ENCODE assay signal across 10 cellular contexts in the genomic region with DNA sequence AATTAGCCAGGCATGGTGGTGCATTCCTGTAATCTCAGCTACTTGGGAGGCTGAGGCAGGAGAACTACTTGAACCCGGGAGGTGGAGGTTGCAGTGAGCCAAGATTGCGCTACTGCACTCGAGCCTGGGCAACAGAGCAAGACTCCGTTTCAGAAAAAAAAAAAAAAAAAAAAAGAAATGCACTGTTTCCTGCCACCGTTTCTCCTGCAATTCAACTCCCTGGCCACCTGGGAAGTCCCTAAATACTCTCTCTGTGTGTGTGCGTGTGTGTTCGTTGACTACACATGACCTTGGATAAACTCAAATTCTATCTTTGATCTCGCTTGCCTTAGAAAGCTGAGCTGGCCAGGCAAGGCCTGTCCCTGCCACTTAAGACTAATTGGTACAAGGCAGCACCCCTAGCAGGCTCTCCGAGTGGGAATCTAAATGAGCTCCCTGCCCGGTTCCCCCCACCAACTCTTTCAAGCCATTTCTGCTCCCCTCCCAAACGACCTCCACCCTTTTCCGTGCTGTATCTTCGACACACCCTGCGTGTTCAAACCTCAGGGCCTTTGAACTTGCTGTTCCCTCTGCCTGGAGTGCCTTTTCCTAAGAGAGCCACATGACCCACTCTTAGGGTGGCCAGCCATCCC. TPM values are rescaled to one million over a fixed set of nuclear protein-coding genes. Genes with fewer than 3 reads are reported as not detected.
DNase-seq lines count a peak whose midpoint lies in the region; ATAC-seq, FAIRE-seq and TF ChIP-seq lines count a peak whose summit lies in the region.
"Had no signal": no experiment of that assay in that cellular context is flagged by ENCODE, and none has a peak within 500 bp of the region (broad histone marks: within the 10 kb centered on the region; RNA-seq: fewer than 3 reads in every experiment).

No MANE protein-coding gene starts in this region.

- TF ChIP-seq POLR2A in IMR-90 (IDR thresholded peaks at IDR 0.05; ENCODE audit: low read depth, low read length) (no peak), K562 (conservative IDR thresholded peaks at IDR 0.05) (no peak)

- no peak overlapping the region for H4K91ac ChIP-seq in IMR-90 (ENCODE audit: insufficient read depth, low read depth, low read length)

- dilution Hi-C loops in IMR-90 (cut with HindIII; ENCODE audit: low sequenced_read_pairs, unreplicated experiment) = no loop called here

- POLR2A ChIA-PET in IMR-90 (lab: Charles Lee; ENCODE audit: unreplicated experiment) (no interaction called here), K562 (lab: Yijun Ruan, JAX) (interaction anchor here (0.7 to 1.2 kb wide), 4 partner anchors 9 to 20 kb away, joined by 3 to 4 read pairs (median 3); no protein-coding TSS in a partner anchor)

- H2AFZ ChIP-seq in IMR-90 (replicated peaks; ENCODE audit: low read length, poor library complexity) (no peak overlapping the region), K562 (ENCODE audit: low read depth, low read length) (peak overlapping the region; percentile 22; the same call in 1 of the 2 replicates)

- DNase-seq in IMR-90 (peak; percentile 43), K562 (ENCODE audit: extremely low read depth in 1 of 4, low spot score in 3 of 4) (peak in 2 of 4 experiments; percentile 24 to 44)
- no peak for DNase-seq in activated T-cell treated with anti-CD3 and anti-CD28 coated beads, Interleukin-2, amount 50 U/mL, for 24 hours
- DNase-seq in stimulated activated CD4-positive, alpha-beta T cell treated with anti-CD3 and anti-CD28 coated beads, Interleukin-15, amount 100 ng/mL, for 24 hours = no peak
- no peak for DNase-seq in activated T-helper 2 cell treated with anti-CD3 and anti-CD28 coated beads, Interferon-gamma antibody, Interleukin-2, Interleukin-4, amounts not matched to agents 10 μg/mL and 5 μg/mL and 100 μg/mL, durations not matched to agents 14 hours and 24 hours and 36 hours (ENCODE audit: low spot score)
- DNase-seq: dorsolateral prefrontal cortex, occipital lobe, T-helper 9 cell had no signal

- peaks cover 32% of the 10 kb centered on the region for H3K4me1 ChIP-seq in DOHH2 (ENCODE audit: control insufficient read depth, low read length)
- peaks cover 3% of the 10 kb centered on the region; the same call in 1 of the 2 replicates for H3K4me1 ChIP-seq in IMR-90 (ENCODE audit: control insufficient read depth, insufficient read depth, low read length)
- H3K4me1 ChIP-seq in K562 (replicated peaks in 1 of 2; ENCODE audit: control insufficient read depth in 2 of 2, insufficient read depth in 2 of 2, low read length in 2 of 2) = peaks cover 10 to 35% of the 10 kb centered on the region in 2 experiments
- peaks cover 0 to 5% of the 10 kb centered on the region in 2 donors for H3K4me1 ChIP-seq in muscle layer of duodenum (ENCODE audit: control insufficient read depth in 1 of 2, insufficient read depth in 2 of 2, low read length in 2 of 2)

- no peak for TF ChIP-seq EP300 in K562 (IDR thresholded peaks at IDR 0.05; ENCODE audit: low read length)

- no peaks in the 10 kb centered on the region; a peak in 1 of 4 replicates for H3K79me1 ChIP-seq in IMR-90 (ENCODE audit: low read depth in 1 of 2, low read length in 2 of 2)

- peak; percentile 6 for FAIRE-seq in K562 (lab: Jason Lieb, UNC)

- H3K56ac ChIP-seq in IMR-90 (ENCODE audit: extremely low read depth, insufficient read depth, low read length) = no peak overlapping the region

- H3K27ac ChIP-seq in DOHH2 (ENCODE audit: low read depth, low read length) (peak overlapping the region; percentile 23; the same call in 1 of the 2 replicates), IMR-90 (ENCODE audit: insufficient read depth, low read length) (no peak overlapping the region), K562 (ENCODE audit: extremely low read depth, low read depth, low read length) (no peak overlapping the region), muscle layer of duodenum (ENCODE audit: low read length) (peak overlapping the region; percentile 14)

- CTCF ChIA-PET in IMR-90 (lab: Yijun Ruan, JAX) (interaction anchor here (0.7 kb wide), 1 partner anchor 23 kb away, joined by 3 read pairs; no protein-coding TSS in a partner anchor), K562 (lab: Yijun Ruan, JAX; ENCODE audit: low intra/inter-chr PET ratio) (no interaction called here)

- H3K9ac ChIP-seq in IMR-90 (ENCODE audit: low read depth, low read length) (no peak overlapping the region), K562 (ENCODE audit: insufficient read depth in 1 of 2, low read depth in 2 of 2, low read length in 2 of 2) (peak overlapping the region in 1 of 2 experiments; percentile 76; a peak in 1 of 4 replicates)

- intact Hi-C loops in IMR-90 (cut with micrococcal nuclease) = no loop called here
- intact Hi-C loops in K562 (cut with micrococcal nuclease) = no loop called here
- intact Hi-C loops in activated T-helper 2 cell treated with anti-CD3 and anti-CD28 coated beads, Interferon-gamma antibody, Interleukin-2, Interleukin-4, amounts not matched to agents 10 μg/mL and 5 μg/mL and 100 μg/mL, durations not matched to agents 14 hours and 24 hours and 36 hours (cut with micrococcal nuclease) = no loop called here

- H3K27me3 ChIP-seq in DOHH2 (ENCODE audit: control insufficient read depth, low read length) (no peaks in the 10 kb centered on the region), IMR-90 (ENCODE audit: control insufficient read depth, insufficient read depth, low read length) (no peaks in the 10 kb centered on the region), K562 (ENCODE audit: control insufficient read depth in 2 of 2, insufficient read depth in 2 of 2, low read length in 2 of 2) (no peaks in the 10 kb centered on the region), muscle layer of duodenum (ENCODE audit: low read depth, low read length) (no peaks in the 10 kb centered on the region)
- H3K27me3 ChIP-seq: dorsolateral prefrontal cortex had no signal

- no peaks in the 10 kb centered on the region for H3K27me3 Mint-ChIP-seq in activated T-cell treated with anti-CD3 and anti-CD28 coated beads, Interleukin-2, amount 50 U/mL, for 24 hours
- no peaks in the 10 kb centered on the region for H3K27me3 Mint-ChIP-seq in activated T-helper 2 cell treated with anti-CD3 and anti-CD28 coated beads, Interferon-gamma antibody, Interleukin-2, Interleukin-4, amounts not matched to agents 10 μg/mL and 5 μg/mL and 100 μg/mL, durations not matched to agents 14 hours and 24 hours and 36 hours (ENCODE audit: low read depth)

- WGBS in IMR-90 (ENCODE audit: extremely low coverage in 2 of 2, insufficient read length in 1 of 2), 2 experiments = 90% methylated on average over 4 of the region's 14 CpGs; no CpG with 5 or more reads in 1 of the 2 experiments
- WGBS in K562 (ENCODE audit: insufficient coverage, low coverage, missing lambda C conversion rate) = 43% methylated on average over 12 of the region's 14 CpGs

- no peaks in the 10 kb centered on the region for H3K36me3 Mint-ChIP-seq in activated T-cell treated with anti-CD3 and anti-CD28 coated beads, Interleukin-2, amount 50 U/mL, for 24 hours (ENCODE audit: low read depth)
- no peaks in the 10 kb centered on the region for H3K36me3 Mint-ChIP-seq in activated T-helper 2 cell treated with anti-CD3 and anti-CD28 coated beads, Interferon-gamma antibody, Interleukin-2, Interleukin-4, amounts not matched to agents 10 μg/mL and 5 μg/mL and 100 μg/mL, durations not matched to agents 14 hours and 24 hours and 36 hours (ENCODE audit: low read depth)

- H3F3A ChIP-seq in DOHH2 (ENCODE audit: control insufficient read depth, insufficient read depth) = peaks cover 10% of the 10 kb centered on the region

- no peaks in the 10 kb centered on the region for H4K20me1 ChIP-seq in DOHH2 (ENCODE audit: control insufficient read depth, insufficient read depth, low read depth, low read length)
- H4K20me1 ChIP-seq in IMR-90 (ENCODE audit: insufficient read depth, low read length) = no peaks in the 10 kb centered on the region
- H4K20me1 ChIP-seq in K562 (replicated peaks; ENCODE audit: control insufficient read depth, insufficient read depth, low read length) = no peaks in the 10 kb centered on the region

- no peaks in the 10 kb centered on the region for H3K9me3 Mint-ChIP-seq in activated T-cell treated with anti-CD3 and anti-CD28 coated beads, Interleukin-2, amount 50 U/mL, for 24 hours
- H3K9me3 Mint-ChIP-seq in activated T-helper 2 cell treated with anti-CD3 and anti-CD28 coated beads, Interferon-gamma antibody, Interleukin-2, Interleukin-4, amounts not matched to agents 10 μg/mL and 5 μg/mL and 100 μg/mL, durations not matched to agents 14 hours and 24 hours and 36 hours = no peaks in the 10 kb centered on the region

- no peaks in the 10 kb centered on the region for H3K9me2 ChIP-seq in DOHH2 (replicated peaks; ENCODE audit: control insufficient read depth, low read length)

- H3K9me1 ChIP-seq in IMR-90 (ENCODE audit: insufficient read depth, low read length) (no peaks in the 10 kb centered on the region), K562 (ENCODE audit: control insufficient read depth, insufficient read depth, low read length) (no peaks in the 10 kb centered on the region)

- no peak for TF ChIP-seq CTCF in DOHH2 (IDR thresholded peaks at IDR 0.05; ENCODE audit: low read depth, low read length, poor library complexity, severe bottlenecking)
- TF ChIP-seq CTCF in IMR-90 (conservative IDR thresholded peaks at IDR 0.05; ENCODE audit: low read depth, low read length) = no peak
- TF ChIP-seq CTCF in K562 (IDR thresholded peaks at IDR 0.05 in 2 of 3, conservative IDR thresholded peaks at IDR 0.05 in 1 of 3; ENCODE audit: insufficient read depth in 2 of 3, low read depth in 1 of 3, low read length in 3 of 3) = 0 out of 6 replicates have a peak, but pooled peaks of 1 of the 3 experiments have one; percentile 8

- no peak overlapping the region for H2BK20ac ChIP-seq in IMR-90 (ENCODE audit: low read depth, low read length)

- H4K8ac ChIP-seq in IMR-90 (ENCODE audit: low read depth in 2 of 2, low read length in 2 of 2) = no peak overlapping the region

- H2BK5ac ChIP-seq in IMR-90 (ENCODE audit: low read depth, low read length, poor library complexity, severe bottlenecking) = no peak overlapping the region

- no peak overlapping the region for H3K4me3 Mint-ChIP-seq in activated T-cell treated with anti-CD3 and anti-CD28 coated beads, Interleukin-2, amount 50 U/mL, for 24 hours
- H3K4me3 Mint-ChIP-seq in activated T-helper 2 cell treated with anti-CD3 and anti-CD28 coated beads, Interferon-gamma antibody, Interleukin-2, Interleukin-4, amounts not matched to agents 10 μg/mL and 5 μg/mL and 100 μg/mL, durations not matched to agents 14 hours and 24 hours and 36 hours (ENCODE audit: low read depth) = no peak overlapping the region

- H3K9me3 ChIP-seq in DOHH2 (ENCODE audit: control insufficient read depth, insufficient read depth, low read length) (no peaks in the 10 kb centered on the region), IMR-90 (ENCODE audit: control insufficient read depth, insufficient read depth, low read length) (no peaks in the 10 kb centered on the region), K562 (replicated peaks; ENCODE audit: control insufficient read depth, insufficient read depth, low read depth, low read length) (no peaks in the 10 kb centered on the region), muscle layer of duodenum (ENCODE audit: control insufficient read depth in 1 of 2, low read length in 2 of 2) (no peaks in the 10 kb centered on the region)

- no peak overlapping the region for H3K23ac ChIP-seq in IMR-90 (ENCODE audit: low read depth, low read length)

- in situ Hi-C loops in IMR-90 (cut with MboI; ENCODE audit: low sequenced_read_pairs) = no loop called here
- in situ Hi-C loops in K562 (cut with MboI) = no loop called here

- peak overlapping the region; percentile 52 for H3K4me2 ChIP-seq in DOHH2 (ENCODE audit: low read length)
- no peak overlapping the region for H3K4me2 ChIP-seq in IMR-90 (ENCODE audit: low read depth, low read length)
- no peak overlapping the region for H3K4me2 ChIP-seq in K562 (ENCODE audit: insufficient read depth, low read length)

- peaks cover 7% of the 10 kb centered on the region for H3K4me1 Mint-ChIP-seq in activated T-cell treated with anti-CD3 and anti-CD28 coated beads, Interleukin-2, amount 50 U/mL, for 24 hours (ENCODE audit: low read depth)
- peaks cover 13% of the 10 kb centered on the region for H3K4me1 Mint-ChIP-seq in activated T-helper 2 cell treated with anti-CD3 and anti-CD28 coated beads, Interferon-gamma antibody, Interleukin-2, Interleukin-4, amounts not matched to agents 10 μg/mL and 5 μg/mL and 100 μg/mL, durations not matched to agents 14 hours and 24 hours and 36 hours (ENCODE audit: low read depth)

- no peak for TF ChIP-seq RAD21 in IMR-90 (IDR thresholded peaks at IDR 0.05; ENCODE audit: low read length)
- TF ChIP-seq RAD21 in K562 (CRISPR knock-in tag; conservative IDR thresholded peaks at IDR 0.05 in 1 of 2, IDR thresholded peaks at IDR 0.05 in 1 of 2) = no peak

- ATAC-seq in IMR-90 (ENCODE audit: low read depth) (no peak), K562 (0 out of 3 replicates have a peak, but pooled peaks have one; percentile 8)

- no peak overlapping the region for H3K18ac ChIP-seq in IMR-90 (ENCODE audit: low read depth, low read length)

- H3K27ac Mint-ChIP-seq in activated T-cell treated with anti-CD3 and anti-CD28 coated beads, Interleukin-2, amount 50 U/mL, for 24 hours = no peak overlapping the region
- H3K27ac Mint-ChIP-seq in activated T-helper 2 cell treated with anti-CD3 and anti-CD28 coated beads, Interferon-gamma antibody, Interleukin-2, Interleukin-4, amounts not matched to agents 10 μg/mL and 5 μg/mL and 100 μg/mL, durations not matched to agents 14 hours and 24 hours and 36 hours = no peak overlapping the region

- H2AK9ac ChIP-seq in IMR-90 (replicated peaks; ENCODE audit: low read depth, low read length, poor library complexity) = no peak overlapping the region

- H3K4ac ChIP-seq in IMR-90 (ENCODE audit: low read depth, low read length) = no peak overlapping the region

- H3K36me3 ChIP-seq in DOHH2 (ENCODE audit: control insufficient read depth, low read length) (no peaks in the 10 kb centered on the region), IMR-90 (ENCODE audit: control insufficient read depth, insufficient read depth, low read length) (no peaks in the 10 kb centered on the region), K562 (ENCODE audit: control insufficient read depth, insufficient read depth, low read length) (no peaks in the 10 kb centered on the region), muscle layer of duodenum (ENCODE audit: control insufficient read depth in 1 of 2, insufficient read depth in 2 of 2, low read length in 2 of 2) (no peaks in the 10 kb centered on the region)

- no peak overlapping the region for H4K5ac ChIP-seq in IMR-90 (ENCODE audit: low read depth, low read length)

- H3K14ac ChIP-seq in IMR-90 (replicated peaks; ENCODE audit: low read depth, low read length) = no peak overlapping the region

- peak overlapping the region; percentile 18; the same call in 1 of the 2 replicates for H3K4me3 ChIP-seq in DOHH2 (ENCODE audit: low read length)
- H3K4me3 ChIP-seq in IMR-90 (ENCODE audit: insufficient read depth, low read depth, low read length) = no peak overlapping the region
- H3K4me3 ChIP-seq in K562 = no peak overlapping the region
- H3K4me3 ChIP-seq in muscle layer of duodenum (ENCODE audit: low read depth in 1 of 2, low read length in 2 of 2) = no peak overlapping the region
- H3K4me3 ChIP-seq: dorsolateral prefrontal cortex had no signal

- no peaks in the 10 kb centered on the region for H3K79me2 ChIP-seq in DOHH2 (ENCODE audit: control insufficient read depth, low read length)
- peaks cover 2% of the 10 kb centered on the region; the same call in 2 of the 3 replicates for H3K79me2 ChIP-seq in K562 (ENCODE audit: control insufficient read depth, insufficient read depth, low read length)

- H2BK120ac ChIP-seq in IMR-90 (ENCODE audit: low read depth, low read length) = no peak overlapping the region

- H2AK5ac ChIP-seq in IMR-90 (ENCODE audit: low read depth, low read length) = no peak overlapping the region

- no TSS peak for BruUV-seq in IMR-90 (replicated peaks; lab: Mats Ljungman, UMichigan)
- BruUV-seq in K562 (replicated peaks; lab: Mats Ljungman, UMichigan) = no TSS peak

- H2BK15ac ChIP-seq in IMR-90 (ENCODE audit: low read depth, low read length) = no peak overlapping the region

RNA-seq across cellular contexts. Expression of a gene that starts 5.2 kb away (rescaled TPM):
- total RNA-seq in IMR-90 (2012; rRNA removed) = 20.1 and 21.7 TPM in 2 replicates
- 42.2 and 45.3 TPM in 2 replicates for polyA plus RNA-seq in IMR-90 (2012; rRNA removed)
- polyA plus RNA-seq in IMR-90 (2012; cell fraction: cytosol; rRNA removed) = 28.9 and 55.2 TPM in 2 replicates
- 35.9 and 75.7 TPM in 2 replicates for polyA plus RNA-seq in IMR-90 (2012; cell fraction: nucleus; rRNA removed; ENCODE audit: low replicate concordance)
- total RNA-seq in K562 (2011; cell fraction: chromatin; rRNA removed; ENCODE audit: low replicate concordance) = 51.3 and 119 TPM in 2 replicates
- total RNA-seq in K562 (2011; cell fraction: nucleolus; rRNA removed) = 57.0 and 58.4 TPM in 2 replicates
- total RNA-seq in K562 (2011; cell fraction: nucleoplasm; rRNA removed) = 47.7 and 57.1 TPM in 2 replicates
- 57.8 and 69.7 TPM in 2 replicates for total RNA-seq in K562 (2014; rRNA removed)
- total RNA-seq in K562 (2014; rRNA removed; fragmentation: Illumina TruSeq; extraction: Trizol) = 12.4 and 18.9 TPM in 2 replicates
- 31.4 and 32.6 TPM in 2 replicates for total RNA-seq in K562 (2015; rRNA removed; fragmentation: Illumina TruSeq; extraction: Trizol)
- 79.6 and 84.8 TPM in 2 replicates for total RNA-seq in K562 (2021)
- polyA plus RNA-seq in K562 (2011; rRNA removed) = 29.7 and 54.4 TPM in 2 replicates
- polyA plus RNA-seq in K562 (2011; cell fraction: cytosol; rRNA removed) = 62.1 and 122 TPM in 2 replicates
- polyA plus RNA-seq in K562 (2011; cell fraction: nucleus; rRNA removed) = 58.1 and 87.7 TPM in 2 replicates
- 50.4 and 57.4 TPM in 2 replicates for polyA plus RNA-seq in K562 (2012)
- polyA plus RNA-seq in K562 (2014; fragmentation: Illumina TruSeq; extraction: Trizol) = 53.9 and 68.4 TPM in 2 replicates
- 10 to 100 TPM in 1 of 2 experiments, 1 to 10 TPM in 1; 3.4 to 17.0 TPM for polyA plus RNA-seq in K562 (2014; fragmentation: Nextera tagmentation; extraction: Ambion mirVana)
- 61.3 and 70.5 TPM in 2 replicates for polyA plus RNA-seq in K562 (2014; rRNA removed)
- polyA minus RNA-seq in K562 (2011; rRNA and poly(A)+ RNA removed) = 19.9 and 22.6 TPM in 2 replicates
- polyA minus RNA-seq in K562 (2011; cell fraction: cytosol; rRNA and poly(A)+ RNA removed) = 31.7 and 42.9 TPM in 2 replicates
- polyA minus RNA-seq in K562 (2011; cell fraction: nucleus; rRNA and poly(A)+ RNA removed) = 13.1 and 17.9 TPM in 2 replicates
- total RNA-seq in activated T-helper 2 cell treated with anti-CD3 and anti-CD28 coated beads, Interferon-gamma antibody, Interleukin-2, Interleukin-4, amounts not matched to agents 10 μg/mL and 5 μg/mL and 100 μg/mL, durations not matched to agents 14 hours and 24 hours and 36 hours = 87.9 and 88.9 TPM in 2 replicates

RNA-seq across cellular contexts. Expression of a gene that starts 20.3 kb away (rescaled TPM):
- 0.54 and 0.56 TPM in 2 replicates for total RNA-seq in IMR-90 (2012; rRNA removed)
- 4.5 and 5.6 TPM in 2 replicates for polyA plus RNA-seq in IMR-90 (2012; rRNA removed)
- 7.9 TPM in 2 replicates for polyA plus RNA-seq in IMR-90 (2012; cell fraction: cytosol; rRNA removed)
- polyA plus RNA-seq in IMR-90 (2012; cell fraction: nucleus; rRNA removed; ENCODE audit: low replicate concordance) = 14.0 and 14.9 TPM in 2 replicates
- total RNA-seq in K562 (2011; cell fraction: chromatin; rRNA removed; ENCODE audit: low replicate concordance) = 0.70 and 1.7 TPM in 2 replicates
- 0.50 and 1.1 TPM in 2 replicates for total RNA-seq in K562 (2011; cell fraction: nucleolus; rRNA removed)
- 0.53 and 0.88 TPM in 2 replicates for total RNA-seq in K562 (2011; cell fraction: nucleoplasm; rRNA removed)
- 0.20 TPM in 1 of 2 replicates, not detected in the other for total RNA-seq in K562 (2014; rRNA removed)
- not detected in 2 replicates for total RNA-seq in K562 (2014; rRNA removed; fragmentation: Illumina TruSeq; extraction: Trizol)
- total RNA-seq in K562 (2015; rRNA removed; fragmentation: Illumina TruSeq; extraction: Trizol) = not detected in 2 replicates
- total RNA-seq in K562 (2021) = 0.16 TPM in 1 of 2 replicates, not detected in the other
- 0.20 TPM in 1 of 2 replicates, not detected in the other for polyA plus RNA-seq in K562 (2011; rRNA removed)
- polyA plus RNA-seq in K562 (2011; cell fraction: cytosol; rRNA removed) = 0.19 and 0.22 TPM in 2 replicates
- polyA plus RNA-seq in K562 (2011; cell fraction: nucleus; rRNA removed) = 0.60 and 1.2 TPM in 2 replicates
- 0.21 and 1.0 TPM in 2 replicates for polyA plus RNA-seq in K562 (2012)
- polyA plus RNA-seq in K562 (2014; fragmentation: Illumina TruSeq; extraction: Trizol) = not detected in 2 replicates
- polyA plus RNA-seq in K562 (2014; fragmentation: Nextera tagmentation; extraction: Ambion mirVana) = not detected
- polyA plus RNA-seq in K562 (2014; rRNA removed) = not detected in 2 replicates
- not detected in 2 replicates for polyA minus RNA-seq in K562 (2011; rRNA and poly(A)+ RNA removed)
- polyA minus RNA-seq in K562 (2011; cell fraction: cytosol; rRNA and poly(A)+ RNA removed) = not detected in 2 replicates
- polyA minus RNA-seq in K562 (2011; cell fraction: nucleus; rRNA and poly(A)+ RNA removed) = not detected in 2 replicates
- total RNA-seq in activated T-helper 2 cell treated with anti-CD3 and anti-CD28 coated beads, Interferon-gamma antibody, Interleukin-2, Interleukin-4, amounts not matched to agents 10 μg/mL and 5 μg/mL and 100 μg/mL, durations not matched to agents 14 hours and 24 hours and 36 hours = 0.57 and 0.89 TPM in 2 replicates

RNA-seq across cellular contexts. Expression of a gene that starts 52.4 kb away (rescaled TPM):
- total RNA-seq in IMR-90 (2012; rRNA removed) (4.2 and 4.5 TPM in 2 replicates), K562 (2014; rRNA removed) (17.0 and 20.1 TPM in 2 replicates), K562 (2014; rRNA removed; fragmentation: Illumina TruSeq; extraction: Trizol) (3.3 and 4.4 TPM in 2 replicates), K562 (2015; rRNA removed; fragmentation: Illumina TruSeq; extraction: Trizol) (5.2 and 5.6 TPM in 2 replicates), K562 (2021) (27.2 and 30.8 TPM in 2 replicates)
- polyA plus RNA-seq in IMR-90 (2012; rRNA removed) (14.4 and 17.2 TPM in 2 replicates), K562 (2011; rRNA removed) (13.4 and 25.1 TPM in 2 replicates), K562 (2014; fragmentation: Illumina TruSeq; extraction: Trizol) (11.4 and 18.4 TPM in 2 replicates), K562 (2014; fragmentation: Nextera tagmentation; extraction: Ambion mirVana) (under 1 TPM; 0.07 to 0.31 TPM), K562 (2014; rRNA removed) (22.0 and 23.5 TPM in 2 replicates)
- polyA plus RNA-seq in IMR-90 (2012; cell fraction: cytosol; rRNA removed) = 17.5 and 22.0 TPM in 2 replicates
- polyA plus RNA-seq in IMR-90 (2012; cell fraction: nucleus; rRNA removed; ENCODE audit: low replicate concordance) = 28.8 and 60.3 TPM in 2 replicates
- 22.1 and 56.7 TPM in 2 replicates for total RNA-seq in K562 (2011; cell fraction: chromatin; rRNA removed; ENCODE audit: low replicate concordance)
- total RNA-seq in K562 (2011; cell fraction: nucleolus; rRNA removed) = 27.5 and 39.4 TPM in 2 replicates
- total RNA-seq in K562 (2011; cell fraction: nucleoplasm; rRNA removed) = 22.7 and 27.9 TPM in 2 replicates
- polyA plus RNA-seq in K562 (2011; cell fraction: cytosol; rRNA removed) = 20.5 and 26.0 TPM in 2 replicates
- polyA plus RNA-seq in K562 (2011; cell fraction: nucleus; rRNA removed) = 33.6 and 37.4 TPM in 2 replicates
- polyA plus RNA-seq in K562 (2012) = 17.0 and 29.2 TPM in 2 replicates
- 2.8 and 3.5 TPM in 2 replicates for polyA minus RNA-seq in K562 (2011; rRNA and poly(A)+ RNA removed)
- polyA minus RNA-seq in K562 (2011; cell fraction: cytosol; rRNA and poly(A)+ RNA removed) = 10.6 and 15.0 TPM in 2 replicates
- 8.1 and 13.7 TPM in 2 replicates for polyA minus RNA-seq in K562 (2011; cell fraction: nucleus; rRNA and poly(A)+ RNA removed)
- 1.6 and 2.2 TPM in 2 replicates for total RNA-seq in activated T-helper 2 cell treated with anti-CD3 and anti-CD28 coated beads, Interferon-gamma antibody, Interleukin-2, Interleukin-4, amounts not matched to agents 10 μg/mL and 5 μg/mL and 100 μg/mL, durations not matched to agents 14 hours and 24 hours and 36 hours

RNA-seq across cellular contexts. Expression of a gene that starts 56.2 kb away (rescaled TPM):
- total RNA-seq in IMR-90 (2012; rRNA removed) = 26.7 and 39.4 TPM in 2 replicates
- polyA plus RNA-seq in IMR-90 (2012; rRNA removed) = 87.7 and 104 TPM in 2 replicates
- polyA plus RNA-seq in IMR-90 (2012; cell fraction: cytosol; rRNA removed) = 79.7 and 87.7 TPM in 2 replicates
- polyA plus RNA-seq in IMR-90 (2012; cell fraction: nucleus; rRNA removed; ENCODE audit: low replicate concordance) = 144 and 158 TPM in 2 replicates
- 91.7 and 166 TPM in 2 replicates for total RNA-seq in K562 (2011; cell fraction: chromatin; rRNA removed; ENCODE audit: low replicate concordance)
- total RNA-seq in K562 (2011; cell fraction: nucleolus; rRNA removed) = 117 and 129 TPM in 2 replicates
- 102 and 128 TPM in 2 replicates for total RNA-seq in K562 (2011; cell fraction: nucleoplasm; rRNA removed)
- total RNA-seq in K562 (2014; rRNA removed) = 59.1 and 87.0 TPM in 2 replicates
- total RNA-seq in K562 (2014; rRNA removed; fragmentation: Illumina TruSeq; extraction: Trizol) = 37.8 and 44.0 TPM in 2 replicates
- 34.8 and 35.5 TPM in 2 replicates for total RNA-seq in K562 (2015; rRNA removed; fragmentation: Illumina TruSeq; extraction: Trizol)
- 64.8 and 67.4 TPM in 2 replicates for total RNA-seq in K562 (2021)
- 38.1 and 60.9 TPM in 2 replicates for polyA plus RNA-seq in K562 (2011; rRNA removed)
- 32.7 and 34.1 TPM in 2 replicates for polyA plus RNA-seq in K562 (2011; cell fraction: cytosol; rRNA removed)
- 82.3 and 88.1 TPM in 2 replicates for polyA plus RNA-seq in K562 (2011; cell fraction: nucleus; rRNA removed)
- 62.3 and 136 TPM in 2 replicates for polyA plus RNA-seq in K562 (2012)
- polyA plus RNA-seq in K562 (2014; fragmentation: Illumina TruSeq; extraction: Trizol) = 67.6 and 73.7 TPM in 2 replicates
- 1 to 10 TPM in 1 of 2 experiments, under 1 TPM in 1; 0.42 to 1.3 TPM for polyA plus RNA-seq in K562 (2014; fragmentation: Nextera tagmentation; extraction: Ambion mirVana)
- polyA plus RNA-seq in K562 (2014; rRNA removed) = 55.7 and 77.6 TPM in 2 replicates
- polyA minus RNA-seq in K562 (2011; rRNA and poly(A)+ RNA removed) = 26.6 and 38.8 TPM in 2 replicates
- polyA minus RNA-seq in K562 (2011; cell fraction: cytosol; rRNA and poly(A)+ RNA removed) = 24.1 and 29.0 TPM in 2 replicates
- polyA minus RNA-seq in K562 (2011; cell fraction: nucleus; rRNA and poly(A)+ RNA removed) = 33.5 and 61.9 TPM in 2 replicates
- 30.8 and 31.8 TPM in 2 replicates for total RNA-seq in activated T-helper 2 cell treated with anti-CD3 and anti-CD28 coated beads, Interferon-gamma antibody, Interleukin-2, Interleukin-4, amounts not matched to agents 10 μg/mL and 5 μg/mL and 100 μg/mL, durations not matched to agents 14 hours and 24 hours and 36 hours

Comparison
In these comparisons a context has a peak if more than half of its experiments do, and no peak if none do; other contexts are left out.
1. H3K27ac ChIP-seq: peak in DOHH2 (single experiment) and muscle layer of duodenum (single experiment); none in IMR-90 (single experiment) and K562 (single experiment).